8 cellular contexts compared by ENCODE assay signal in genomic region chr17:4249452-4250029, GRCh38. TPM values are rescaled to one million over a fixed set of nuclear protein-coding genes. Genes with fewer than 3 reads are reported as not detected.
A peak's percentile ranks its signal among the peaks of the same experiment; 100 is the strongest.
DNase-seq lines count a peak whose midpoint lies in the region; ATAC-seq and TF ChIP-seq lines count a peak whose summit lies in the region.

No MANE protein-coding gene starts in this region.

- DNase-seq in GM12865 (ENCODE audit: low read depth) (peak; percentile 63), NOMO-1 treated with dmso at 0.1 percent for 144 hours (lab: John Stamatoyannopoulos, UW; ENCODE audit: unreplicated experiment) (peak; percentile 29), T-helper 9 cell (no peak), T1000 (lab: John Stamatoyannopoulos, UW) (no peak)
- DNase-seq in central memory CD4-positive, alpha-beta T cell: peak; percentile 7
- DNase-seq in naive thymus-derived CD8-positive, alpha-beta T cell: peak in 3 of 10 donors; percentile 8 to 21 (median 11)

- H3K27ac ChIP-seq in 22Rv1: no peak overlapping the region

- TF ChIP-seq CTCF in 22Rv1 (IDR thresholded peaks at IDR 0.05): peak; percentile 65
- TF ChIP-seq CTCF in GM12865 (IDR thresholded peaks at IDR 0.05; ENCODE audit: insufficient read depth, low read depth, low read length, missing control alignments): peak; percentile 53

- peak overlapping the region in 2 of 10 donors; percentile 21 to 33 for H3K4me3 Mint-ChIP-seq in naive thymus-derived CD8-positive, alpha-beta T cell

- H3K27me3 Mint-ChIP-seq in naive thymus-derived CD8-positive, alpha-beta T cell: no peaks in the 10 kb centered on the region

- H3K4me1 Mint-ChIP-seq in naive thymus-derived CD8-positive, alpha-beta T cell: peaks cover 36 to 62% (median 53%) of the 10 kb centered on the region in 4 donors

- no peak for ATAC-seq in naive thymus-derived CD8-positive, alpha-beta T cell
- no peak for ATAC-seq in GM18505 (IDR thresholded peaks at IDR 0.05; ENCODE audit: unreplicated experiment)

- POLR2A ChIA-PET in naive thymus-derived CD8-positive, alpha-beta T cell (lab: Charles Lee): no interaction called here

- H3K4me3 ChIP-seq in GM12865 (ENCODE audit: low read depth, low read length): no peak overlapping the region

- peak overlapping the region in 7 of 10 donors; percentile 0 to 71 (median 21) for H3K27ac Mint-ChIP-seq in naive thymus-derived CD8-positive, alpha-beta T cell

- no peak for TF ChIP-seq POLR2A in GM18505 (IDR thresholded peaks at IDR 0.05; ENCODE audit: borderline replicate concordance, extremely low read depth, insufficient read depth, insufficient read length)

- H3K9me3 Mint-ChIP-seq in naive thymus-derived CD8-positive, alpha-beta T cell: no peaks in the 10 kb centered on the region

- H3K36me3 Mint-ChIP-seq in naive thymus-derived CD8-positive, alpha-beta T cell: peaks cover 0 to 40% (median 7%) of the 10 kb centered on the region in 3 donors

RNA-seq across cellular contexts. Expression of gene ANKFY1, which starts 14.2 kb away (rescaled TPM):
- total RNA-seq in naive thymus-derived CD8-positive, alpha-beta T cell: 10 to 100 TPM; 65.0 to 68.9 TPM
- 10 to 100 TPM in 1 of 3 donors, 1 to 10 TPM in 2; 9.9 to 13.7 (median 10.0) TPM for polyA plus RNA-seq in naive thymus-derived CD8-positive, alpha-beta T cell

Comparison
In these comparisons a context has a peak if more than half of its experiments do, and no peak if none do; other contexts are left out.
1. DNase-seq: peak in GM12865 (single experiment), NOMO-1 treated with dmso at 0.1 percent for 144 hours (single experiment) and central memory CD4-positive, alpha-beta T cell (single experiment); none in T-helper 9 cell (single experiment) and T1000 (single experiment).